Comparison of ENCODE assay signal across 11 cellular contexts in genomic region chr7:131021460-131021859, GRCh38.
DNase-seq lines count a peak whose midpoint lies in the region; ATAC-seq and TF ChIP-seq lines count a peak whose summit lies in the region.
"Had no signal": no experiment of that assay in that cellular context is flagged by ENCODE, and none has a peak within 500 bp of the region (broad histone marks: within the 10 kb centered on the region; RNA-seq: fewer than 3 reads in every experiment).

No MANE protein-coding gene starts in this region.

- no peaks in the 10 kb centered on the region for H3K27me3 ChIP-seq in OCI-LY1 (ENCODE audit: insufficient read depth, low read length)
- H3K27me3 ChIP-seq: SJSA1, testis had no signal

- peaks cover 69% of the 10 kb centered on the region for H3K36me3 ChIP-seq in OCI-LY1 (ENCODE audit: insufficient read depth, low read length)

- no peaks in the 10 kb centered on the region for H3K9me3 ChIP-seq in OCI-LY1 (ENCODE audit: low read length)
- H3K9me3 ChIP-seq: SJSA1, testis had no signal

- no peak overlapping the region; the same call in 1 of the 2 replicates for H3K9ac ChIP-seq in OCI-LY1 (ENCODE audit: low read length)

- peak overlapping the region; percentile 89 for H3K27ac Mint-ChIP-seq in activated T-cell treated with anti-CD3 and anti-CD28 coated beads, Interleukin-2, amount 50 U/mL, for 24 hours

- H3K27me3 Mint-ChIP-seq in activated T-cell treated with anti-CD3 and anti-CD28 coated beads, Interleukin-2, amount 50 U/mL, for 24 hours: no peaks in the 10 kb centered on the region

- H3K79me2 ChIP-seq in OCI-LY1 (ENCODE audit: insufficient read depth, low read length): peaks cover 71% of the 10 kb centered on the region

- H3K4me1 Mint-ChIP-seq in activated T-cell treated with anti-CD3 and anti-CD28 coated beads, Interleukin-2, amount 50 U/mL, for 24 hours (ENCODE audit: low read depth): peaks cover 83% of the 10 kb centered on the region

- peaks cover 14% of the 10 kb centered on the region for H3K9me3 Mint-ChIP-seq in activated T-cell treated with anti-CD3 and anti-CD28 coated beads, Interleukin-2, amount 50 U/mL, for 24 hours

- ATAC-seq in HG02571 (IDR thresholded peaks at IDR 0.05; ENCODE audit: unreplicated experiment): peak; percentile 43
- ATAC-seq in stimulated activated naive CD8-positive, alpha-beta T cell treated with anti-CD3 and anti-CD28 coated beads, Interleukin-15, Interleukin-2, amounts not matched to agents 100 U/mL and 50 U/mL, for 24 hours: peak; percentile 53

- H3K4me1 ChIP-seq in OCI-LY1 (ENCODE audit: insufficient read depth, low read length, severe bottlenecking): peaks cover 39% of the 10 kb centered on the region

- TF ChIP-seq CTCF in OCI-LY1 (IDR thresholded peaks at IDR 0.05; ENCODE audit: low read length): no peak

- H4K20me1 ChIP-seq in OCI-LY1 (ENCODE audit: insufficient read depth, low read length): no peaks in the 10 kb centered on the region

- no peak for DNase-seq in activated T-cell treated with anti-CD3 and anti-CD28 coated beads, Interleukin-2, amount 50 U/mL, for 24 hours
- no peak for DNase-seq in activated T-cell treated with anti-CD3 and anti-CD28 coated beads, Interleukin-2, amount 50 U/mL, for 48 hours
- DNase-seq in stimulated activated naive CD8-positive, alpha-beta T cell treated with anti-CD3 and anti-CD28 coated beads, Interleukin-15, Interleukin-2, amounts not matched to agents 100 U/mL and 50 U/mL, for 24 hours: no peak
- DNase-seq in AG08396 (ENCODE audit: low spot score): no peak
- no peak for DNase-seq in amygdala (lab: John Stamatoyannopoulos, UW)
- DNase-seq in NCI-H146 (lab: John Stamatoyannopoulos, UW): no peak
- DNase-seq: mammary epithelial cell, testis had no signal

- H3K9me2 ChIP-seq in OCI-LY1 (ENCODE audit: low read depth, low read length): no peaks in the 10 kb centered on the region

- peak overlapping the region; percentile 58 for H3K4me3 Mint-ChIP-seq in activated T-cell treated with anti-CD3 and anti-CD28 coated beads, Interleukin-2, amount 50 U/mL, for 24 hours

- no peaks in the 10 kb centered on the region for H3F3A ChIP-seq in OCI-LY1 (ENCODE audit: insufficient read depth, low read length)

- H3K4me3 ChIP-seq in OCI-LY1 (ENCODE audit: low read depth, low read length, poor library complexity, severe bottlenecking): no peak overlapping the region
- H3K4me3 ChIP-seq: SJSA1, testis had no signal

- no peak overlapping the region for H2AFZ ChIP-seq in OCI-LY1 (ENCODE audit: low read length)

- H3K27ac ChIP-seq in OCI-LY1 (ENCODE audit: low read depth, low read length, poor library complexity, severe bottlenecking): peak overlapping the region; percentile 51
- H3K27ac ChIP-seq: SJSA1, testis had no signal

- peaks cover 52% of the 10 kb centered on the region for H3K36me3 Mint-ChIP-seq in activated T-cell treated with anti-CD3 and anti-CD28 coated beads, Interleukin-2, amount 50 U/mL, for 24 hours (ENCODE audit: low read depth)

- H3K4me2 ChIP-seq in OCI-LY1 (ENCODE audit: low read length): peak overlapping the region; percentile 20; the same call in 1 of the 2 replicates
